12 cellular contexts compared by ENCODE assay signal in genomic region chr6:6002005-6002808, GRCh38. TPM values are rescaled to one million over a fixed set of nuclear protein-coding genes. Genes with fewer than 3 reads are reported as not detected.
A peak's percentile ranks its signal among the peaks of the same experiment; 100 is the strongest.
DNase-seq lines count a peak whose midpoint lies in the region; ATAC-seq, FAIRE-seq and TF ChIP-seq lines count a peak whose summit lies in the region.
"Had no signal": no experiment of that assay in that cellular context is flagged by ENCODE, and none has a peak within 500 bp of the region (broad histone marks: within the 10 kb centered on the region; RNA-seq: fewer than 3 reads in every experiment).

No MANE protein-coding gene starts in this region.

- CTCF ChIA-PET in activated B cell treated with CpG ODN at 0.5 μM for 24 hours (lab: Charles Lee): no interaction called here

- H3K9me3 ChIP-seq in neuronal stem cell (replicated peaks in 1 of 2; ENCODE audit: control insufficient read depth in 2 of 2, insufficient read depth in 1 of 2, low read depth in 1 of 2, low read length in 2 of 2) (peaks cover 4 to 11% of the 10 kb centered on the region in 2 donors), kidney (ENCODE audit: control insufficient read depth in 1 of 2, low read length in 2 of 2) (no peaks in the 10 kb centered on the region)
- H3K9me3 ChIP-seq: pancreas had no signal

- H3K4me2 ChIP-seq in neuronal stem cell (ENCODE audit: insufficient read depth, low read length, poor library complexity, severe bottlenecking): peak overlapping the region; percentile 85

- TF ChIP-seq CTCF in activated B cell treated with CpG ODN at 0.5 μM for 24 hours (IDR thresholded peaks at IDR 0.05) (no peak), kidney (IDR thresholded peaks at IDR 0.05; ENCODE audit: borderline replicate concordance, extremely low read depth, insufficient read depth) (no peak)

- peaks cover 64% of the 10 kb centered on the region for H3K4me1 Mint-ChIP-seq in activated B cell treated with CpG ODN at 0.5 μM for 24 hours
- H3K4me1 Mint-ChIP-seq in effector memory CD8-positive, alpha-beta T cell (ENCODE audit: low read depth in 2 of 2): peaks cover 49 to 54% of the 10 kb centered on the region in 2 donors

- H3K4me1 ChIP-seq in neuronal stem cell (ENCODE audit: control insufficient read depth in 2 of 2, insufficient read depth in 1 of 2, low read depth in 1 of 2, low read length in 2 of 2) (peaks cover 11 to 20% of the 10 kb centered on the region in 2 donors), kidney (ENCODE audit: control insufficient read depth in 1 of 2, insufficient read depth in 1 of 2, low read depth in 1 of 2, low read length in 2 of 2) (peaks cover 4 to 6% of the 10 kb centered on the region in 2 donors)

- H2AK5ac ChIP-seq in neuronal stem cell (ENCODE audit: low read depth, low read length): no peak overlapping the region

- no peak overlapping the region for H4K91ac ChIP-seq in neuronal stem cell (ENCODE audit: low read depth, low read length, poor library complexity)

- no peaks in the 10 kb centered on the region for H3K79me1 ChIP-seq in neuronal stem cell (ENCODE audit: low read depth, low read length)

- H3K9me3 Mint-ChIP-seq in activated B cell treated with CpG ODN at 0.5 μM for 24 hours: peaks cover 18% of the 10 kb centered on the region
- peaks cover 7 to 17% of the 10 kb centered on the region in 2 donors for H3K9me3 Mint-ChIP-seq in effector memory CD8-positive, alpha-beta T cell

- H3K36me3 ChIP-seq in neuronal stem cell (replicated peaks in 1 of 2; ENCODE audit: control insufficient read depth in 2 of 2, insufficient read depth in 2 of 2, low read length in 2 of 2): no peaks in the 10 kb centered on the region
- H3K36me3 ChIP-seq in kidney (ENCODE audit: control insufficient read depth in 1 of 2, insufficient read depth in 2 of 2, low read length in 2 of 2): no peaks in the 10 kb centered on the region
- H3K36me3 ChIP-seq: pancreas had no signal

- no peak for FAIRE-seq in kidney (lab: Jason Lieb, UNC)
- FAIRE-seq: bronchial epithelial cell, pancreas had no signal

- H2BK5ac ChIP-seq in neuronal stem cell (ENCODE audit: low read length): no peak overlapping the region

- H3K36me3 Mint-ChIP-seq in activated B cell treated with CpG ODN at 0.5 μM for 24 hours (ENCODE audit: low read depth): peaks cover 3% of the 10 kb centered on the region
- H3K36me3 Mint-ChIP-seq in effector memory CD8-positive, alpha-beta T cell (ENCODE audit: insufficient read depth): peaks cover 80% of the 10 kb centered on the region

- peaks cover 74% of the 10 kb centered on the region for H3K27me3 Mint-ChIP-seq in activated B cell treated with CpG ODN at 0.5 μM for 24 hours
- peaks cover 92 to 99% of the 10 kb centered on the region in 2 donors for H3K27me3 Mint-ChIP-seq in effector memory CD8-positive, alpha-beta T cell

- peak overlapping the region; percentile 31 for H4K8ac ChIP-seq in neuronal stem cell (ENCODE audit: low read depth, low read length)

- WGBS in neuronal stem cell (ENCODE audit: extremely low coverage in 2 of 2, insufficient read length in 2 of 2, insufficient replicate concordance in 1 of 2), 2 donors: no CpG with 5 or more reads among the region's 56 CpGs

- peak overlapping the region; percentile 92 for H3K18ac ChIP-seq in neuronal stem cell (ENCODE audit: low read length)

- DNase-seq in ELF-1 (ENCODE audit: low read depth, low spot score): peak; percentile 51
- DNase-seq in activated B cell treated with CpG ODN at 0.5 μM for 24 hours: no peak
- DNase-seq in effector memory CD8-positive, alpha-beta T cell: no peak
- no peak for DNase-seq in neuronal stem cell (ENCODE audit: low spot score)
- no peak for DNase-seq in kidney
- no peak for DNase-seq in iPS-NIHi7 (ENCODE audit: extremely low spot score)
- DNase-seq: HFFc6, NCI-H2081 treated with DMSO at 0.1 percent for 48 hours had no signal

- peak overlapping the region; percentile 14 for H3K4ac ChIP-seq in neuronal stem cell (ENCODE audit: low read length)

- peak overlapping the region; percentile 57 for H3K27ac Mint-ChIP-seq in activated B cell treated with CpG ODN at 0.5 μM for 24 hours
- H3K27ac Mint-ChIP-seq in effector memory CD8-positive, alpha-beta T cell: peak overlapping the region in 1 of 2 donors; percentile 83
- H3K27ac Mint-ChIP-seq: HFFc6 had no signal

- no peak overlapping the region for H2BK120ac ChIP-seq in neuronal stem cell (ENCODE audit: low read depth, low read length)

- H3K9ac ChIP-seq in neuronal stem cell (ENCODE audit: low read depth, low read length, poor library complexity) (peak overlapping the region; percentile 85), kidney (ENCODE audit: low read length in 2 of 2) (no peak overlapping the region)

- POLR2A ChIA-PET in activated B cell treated with CpG ODN at 0.5 μM for 24 hours (lab: Charles Lee): no interaction called here

- H3K4me3 Mint-ChIP-seq in activated B cell treated with CpG ODN at 0.5 μM for 24 hours: peak overlapping the region; percentile 19
- H3K4me3 Mint-ChIP-seq in effector memory CD8-positive, alpha-beta T cell: peak overlapping the region; percentile 24 to 66
- H3K4me3 Mint-ChIP-seq: HFFc6 had no signal

- no peak overlapping the region for H2BK12ac ChIP-seq in neuronal stem cell (ENCODE audit: low read length)

- intact Hi-C loops in activated B cell treated with CpG ODN at 0.5 μM for 24 hours (cut with micrococcal nuclease) (loop anchor here (10.0 kb wide), 1 partner anchor 1227 kb away; the partner anchor contains the start of gene CDYL), kidney (cut with DNase I) (no loop called here)

- peak overlapping the region; percentile 78 for H2BK15ac ChIP-seq in neuronal stem cell (ENCODE audit: low read length)

- H3K27me3 ChIP-seq in neuronal stem cell (ENCODE audit: control insufficient read depth in 3 of 3, insufficient read depth in 3 of 3, low read depth in 1 of 3, low read length in 3 of 3): peaks cover 32 to 100% (median 89%) of the 10 kb centered on the region in 3 experiments

- H3K27ac ChIP-seq in neuronal stem cell (replicated peaks; ENCODE audit: low read length) (no peak overlapping the region), kidney (ENCODE audit: low read depth in 2 of 2, low read length in 2 of 2) (no peak overlapping the region)
- H3K27ac ChIP-seq: pancreas had no signal

- peak overlapping the region; percentile 61 for H3K14ac ChIP-seq in neuronal stem cell (ENCODE audit: low read length)

- H3K4me3 ChIP-seq in neuronal stem cell (ENCODE audit: low read length in 2 of 2): peak overlapping the region; percentile 5 to 73
- H3K4me3 ChIP-seq in kidney (ENCODE audit: low read length in 2 of 2): no peak overlapping the region
- H3K4me3 ChIP-seq: pancreas had no signal

- peak overlapping the region; percentile 22 for H3K23ac ChIP-seq in neuronal stem cell (ENCODE audit: low read depth, low read length, poor library complexity)

- ATAC-seq in activated B cell treated with CpG ODN at 0.5 μM for 24 hours (ENCODE audit: low read depth): no peak
- ATAC-seq in effector memory CD8-positive, alpha-beta T cell (replicated peaks): no peak
- ATAC-seq in GM19023 (IDR thresholded peaks at IDR 0.05; ENCODE audit: unreplicated experiment): no peak
- ATAC-seq in GM21786 (IDR thresholded peaks at IDR 0.05; ENCODE audit: unreplicated experiment): no peak
- ATAC-seq: pancreas had no signal

- peak overlapping the region; percentile 94 for H2AFZ ChIP-seq in neuronal stem cell (ENCODE audit: low read length)

RNA-seq across cellular contexts. Expression of gene NRN1, which starts 4.5 kb away (rescaled TPM):
- total RNA-seq in activated B cell treated with CpG ODN at 0.5 μM for 24 hours (0.12 TPM in 1 of 2 replicates, not detected in the other), kidney (8.5 TPM)
- 2.6 TPM for polyA plus RNA-seq in neuronal stem cell (2013, experiment 1 of 2)
- polyA plus RNA-seq in neuronal stem cell (2013, experiment 2 of 2): 2.7 TPM
- polyA plus RNA-seq in kidney (ENCODE audit: insufficient read depth, low read depth, low replicate concordance): 6.4 TPM
- total RNA-seq: bronchial epithelial cell, HFFc6 had no signal

Comparison
In these comparisons a context has a peak if more than half of its experiments do, and no peak if none do; other contexts are left out.
1. H3K4me3 ChIP-seq: peak in neuronal stem cell (2 of 2); none in kidney (0 of 2).